Comparison of ENCODE assay signal across 1 cellular context in the genomic region with DNA sequence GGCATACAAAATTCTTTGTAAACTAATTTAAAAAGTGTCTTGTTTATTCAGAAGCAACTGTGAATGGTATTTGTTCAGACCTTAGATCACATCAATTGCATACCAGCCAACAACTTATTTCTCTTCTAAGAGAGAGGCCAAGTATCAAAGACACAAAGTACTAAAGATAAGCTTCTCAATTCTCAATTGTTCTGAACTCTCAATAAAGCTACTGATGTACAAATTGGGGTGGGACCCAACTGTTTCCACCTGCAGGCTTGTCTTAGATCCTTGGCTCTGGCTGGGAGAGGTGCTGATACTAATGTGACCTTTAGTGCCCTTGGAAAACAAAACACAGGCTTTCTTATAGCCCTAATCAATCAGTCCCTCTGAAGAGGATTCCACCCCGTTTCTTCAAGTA.
TF ChIP-seq lines count a peak whose summit lies in the region.

No MANE protein-coding gene starts in this region.

TF ChIP-seq in IMR-90, 13 proteins besides CTCF, POLR2A, EP300 and RAD21:
- TF ChIP-seq SMC3 (IDR thresholded peaks at IDR 0.05; ENCODE audit: low read depth, low read length): no peak
- TF ChIP-seq RCOR1 (IDR thresholded peaks at IDR 0.05; ENCODE audit: insufficient replicate concordance, low read length): no peak
- TF ChIP-seq BHLHE40 (IDR thresholded peaks at IDR 0.05; ENCODE audit: low read depth, low read length): no peak
- TF ChIP-seq CHD1 (IDR thresholded peaks at IDR 0.05; ENCODE audit: low read depth, low read length): no peak
- no peak for TF ChIP-seq MAZ (IDR thresholded peaks at IDR 0.05; ENCODE audit: borderline replicate concordance, low read depth, low read length)
